Comparison of ENCODE assay signal across 2 cellular contexts in genomic region chr18:67715567-67715966, GRCh38.
TF ChIP-seq lines count a peak whose summit lies in the region.

No MANE protein-coding gene starts in this region.

TF ChIP-seq in HepG2, 621 proteins besides CTCF, POLR2A, EP300 and RAD21:
- TF ChIP-seq MAFK (conservative IDR thresholded peaks at IDR 0.05 in 1 of 2, IDR thresholded peaks at IDR 0.05 in 1 of 2; ENCODE audit: low read length in 2 of 2) (peak; percentile 91 to 97), AGO1 (IDR thresholded peaks at IDR 0.05; ENCODE audit: low read depth, low read length, poor library complexity, severe bottlenecking) (no peak), MAFF (IDR thresholded peaks at IDR 0.05; ENCODE audit: low read depth, low read length) (peak; percentile 93), GTF3A (CRISPR knock-in tag; conservative IDR thresholded peaks at IDR 0.05) (no peak)
- TF ChIP-seq, protein P1, sequence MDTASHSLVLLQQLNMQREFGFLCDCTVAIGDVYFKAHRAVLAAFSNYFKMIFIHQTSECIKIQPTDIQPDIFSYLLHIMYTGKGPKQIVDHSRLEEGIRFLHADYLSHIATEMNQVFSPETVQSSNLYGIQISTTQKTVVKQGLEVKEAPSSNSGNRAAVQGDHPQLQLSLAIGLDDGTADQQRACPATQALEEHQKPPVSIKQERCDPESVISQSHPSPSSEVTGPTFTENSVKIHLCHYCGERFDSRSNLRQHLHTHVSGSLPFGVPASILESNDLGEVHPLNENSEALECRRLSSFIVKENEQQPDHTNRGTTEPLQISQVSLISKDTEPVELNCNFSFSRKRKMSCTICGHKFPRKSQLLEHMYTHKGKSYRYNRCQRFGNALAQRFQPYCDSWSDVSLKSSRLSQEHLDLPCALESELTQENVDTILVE (CRISPR knock-in tag; IDR thresholded peaks at IDR 0.05) = no peak

TF ChIP-seq in H1, 55 proteins besides CTCF, POLR2A, EP300 and RAD21:
- TF ChIP-seq CHD1 (IDR thresholded peaks at IDR 0.05; ENCODE audit: low read depth, low read length) (no peak), MAFK (IDR thresholded peaks at IDR 0.05; ENCODE audit: low read depth, low read length) (peak; percentile 93)
